In the genomic region with DNA sequence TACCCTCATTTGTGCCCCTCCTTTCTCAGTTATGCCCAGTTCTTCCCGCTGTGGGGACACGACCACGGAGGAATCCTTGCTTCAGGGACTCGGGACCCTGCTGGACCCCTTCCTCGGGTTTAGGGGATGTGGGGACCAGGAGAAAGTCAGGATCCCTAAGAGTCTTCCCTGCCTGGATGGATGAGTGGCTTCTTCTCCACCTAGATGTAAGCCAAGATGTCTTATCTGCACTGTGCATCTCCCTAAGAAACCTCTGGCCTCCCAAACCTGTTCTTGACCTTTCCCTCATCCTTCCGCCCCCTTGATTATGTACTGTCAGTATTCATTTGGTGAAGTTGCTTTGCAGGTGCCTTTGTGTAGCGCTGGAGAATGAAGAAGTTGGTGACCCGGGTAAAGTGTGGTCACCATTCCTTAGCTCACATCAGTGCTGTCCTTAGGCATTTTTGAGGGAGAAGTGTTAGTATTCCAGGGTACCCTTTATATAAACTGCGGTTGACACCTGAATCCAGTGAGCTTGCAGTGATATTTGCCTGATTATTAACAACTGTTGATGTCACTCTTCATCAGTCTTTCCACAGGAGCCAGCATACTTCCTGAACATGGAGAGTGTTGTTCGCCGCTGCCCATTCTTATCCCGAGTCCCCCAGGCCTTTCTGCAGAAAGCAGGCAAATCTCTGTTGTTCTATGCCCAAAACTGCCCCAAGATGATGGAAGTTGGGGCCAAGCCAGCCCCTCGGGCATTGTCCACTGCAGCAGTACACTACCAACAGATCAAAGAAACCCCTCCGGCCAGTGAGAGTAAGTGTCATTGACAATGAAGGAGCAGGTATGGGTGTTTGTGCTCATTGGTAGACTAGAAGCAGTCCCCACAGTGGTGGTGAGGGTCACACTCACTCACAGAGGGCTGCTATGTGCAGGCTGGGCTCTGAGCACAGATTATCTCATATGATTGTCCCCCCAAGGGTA, we compare ENCODE assay signal across 6 cellular contexts. TPM values are rescaled to one million over a fixed set of nuclear protein-coding genes. Genes with fewer than 3 reads are reported as not detected.
A peak's percentile ranks its signal among the peaks of the same experiment; 100 is the strongest.
DNase-seq lines count a peak whose midpoint lies in the region; ATAC-seq lines count a peak whose summit lies in the region.

No MANE protein-coding gene starts in this region.

- no peaks in the 10 kb centered on the region for H3K4me1 ChIP-seq in aorta (ENCODE audit: control insufficient read depth in 1 of 2, insufficient read depth in 2 of 2, low read length in 2 of 2)

- H3K4me3 Mint-ChIP-seq in stimulated activated naive CD8-positive, alpha-beta T cell treated with anti-CD3 and anti-CD28 coated beads, Interleukin-15, Interleukin-2, amounts not matched to agents 100 ng/mL and 50 ng/mL, for 24 hours: peak overlapping the region; percentile 89

- intact Hi-C loops in aorta (cut with DNase I): no loop called here

- no peaks in the 10 kb centered on the region for H3K9me3 Mint-ChIP-seq in stimulated activated naive CD8-positive, alpha-beta T cell treated with anti-CD3 and anti-CD28 coated beads, Interleukin-15, Interleukin-2, amounts not matched to agents 100 ng/mL and 50 ng/mL, for 24 hours

- no peaks in the 10 kb centered on the region for H3K27me3 ChIP-seq in aorta (ENCODE audit: control insufficient read depth in 1 of 2, insufficient read depth in 2 of 2, low read length in 1 of 2)

- DNase-seq in stimulated activated naive CD8-positive, alpha-beta T cell treated with anti-CD3 and anti-CD28 coated beads, Interleukin-15, Interleukin-2, amounts not matched to agents 100 U/mL and 50 U/mL, for 24 hours: no peak
- DNase-seq in aorta (peak in 1 of 2 donors; percentile 42), NCI-H1436 treated with DMSO at 0.1 percent for 48 hours (lab: John Stamatoyannopoulos, UW) (no peak), KBM-7 (no peak)

- ATAC-seq in stimulated activated naive CD8-positive, alpha-beta T cell treated with anti-CD3 and anti-CD28 coated beads, Interleukin-15, Interleukin-2, amounts not matched to agents 100 U/mL and 50 U/mL, for 24 hours: no peak
- ATAC-seq in aorta (ENCODE audit: low FRiP score): no peak

- H3K4me3 ChIP-seq in iPS-11a (ENCODE audit: low read depth, low read length) (peak overlapping the region; percentile 71), aorta (ENCODE audit: low read length in 2 of 2) (peak overlapping the region; percentile 51 to 79)

- peaks cover 36% of the 10 kb centered on the region for H3K36me3 Mint-ChIP-seq in stimulated activated naive CD8-positive, alpha-beta T cell treated with anti-CD3 and anti-CD28 coated beads, Interleukin-15, Interleukin-2, amounts not matched to agents 100 ng/mL and 50 ng/mL, for 24 hours (ENCODE audit: low read depth)

- no peak overlapping the region for H3K27ac ChIP-seq in aorta (ENCODE audit: low read depth in 1 of 2, low read length in 2 of 2)

- peak overlapping the region; percentile 85 for H3K27ac Mint-ChIP-seq in stimulated activated naive CD8-positive, alpha-beta T cell treated with anti-CD3 and anti-CD28 coated beads, Interleukin-15, Interleukin-2, amounts not matched to agents 100 ng/mL and 50 ng/mL, for 24 hours

- H3K27me3 Mint-ChIP-seq in stimulated activated naive CD8-positive, alpha-beta T cell treated with anti-CD3 and anti-CD28 coated beads, Interleukin-15, Interleukin-2, amounts not matched to agents 100 ng/mL and 50 ng/mL, for 24 hours: no peaks in the 10 kb centered on the region

- WGBS in aorta, 2 donors: 44 to 46% methylated on average over 14 of the region's 14 CpGs

- H3K36me3 ChIP-seq in aorta (ENCODE audit: control insufficient read depth in 1 of 2, insufficient read depth in 2 of 2, low read length in 1 of 2): peaks cover 0 to 9% of the 10 kb centered on the region in 2 donors

- in situ Hi-C loops in KBM-7 (cut with MboI; ENCODE audit: low pct_unique_long_range_greater_than_20kb, low sequenced_read_pairs): no loop called here

- peaks cover 57% of the 10 kb centered on the region for H3K4me1 Mint-ChIP-seq in stimulated activated naive CD8-positive, alpha-beta T cell treated with anti-CD3 and anti-CD28 coated beads, Interleukin-15, Interleukin-2, amounts not matched to agents 100 ng/mL and 50 ng/mL, for 24 hours (ENCODE audit: low read depth)

- no peaks in the 10 kb centered on the region for H3K9me3 ChIP-seq in aorta (ENCODE audit: control insufficient read depth, low read length)

RNA-seq across cellular contexts. Expression of gene ALAS1, which starts 1.0 kb away (rescaled TPM):
- 10 to 100 TPM; 30.2 to 34.5 TPM for total RNA-seq in aorta
- polyA plus RNA-seq in aorta: 10 to 100 TPM; 14.4 to 16.5 TPM

RNA-seq across cellular contexts. Expression of gene TLR9, which starts 26.5 kb away (rescaled TPM):
- under 1 TPM; 0.42 to 0.81 TPM for total RNA-seq in aorta
- polyA plus RNA-seq in aorta: not detected

RNA-seq across cellular contexts. Expression of gene TWF2, which starts 40.0 kb away (rescaled TPM):
- 10 to 100 TPM; 40.5 to 52.2 TPM for total RNA-seq in aorta
- 10 to 100 TPM; 42.3 to 48.0 TPM for polyA plus RNA-seq in aorta

RNA-seq across cellular contexts. Expression of gene POC1A, which starts 44.7 kb away (rescaled TPM):
- total RNA-seq in aorta: 1 to 10 TPM in 1 of 2 donors, under 1 TPM in 1; 0.91 to 2.1 TPM
- 1 to 10 TPM in 1 of 2 donors, under 1 TPM in 1; 0.38 to 1.6 TPM for polyA plus RNA-seq in aorta

RNA-seq across cellular contexts. Expression of gene PPM1M, which starts 46.6 kb away (rescaled TPM):
- total RNA-seq in aorta: 10 to 100 TPM; 26.7 to 43.4 TPM
- polyA plus RNA-seq in aorta: 10 to 100 TPM; 26.2 to 33.7 TPM
